Comparison of ENCODE assay signal across 1 cellular context in the genomic region with DNA sequence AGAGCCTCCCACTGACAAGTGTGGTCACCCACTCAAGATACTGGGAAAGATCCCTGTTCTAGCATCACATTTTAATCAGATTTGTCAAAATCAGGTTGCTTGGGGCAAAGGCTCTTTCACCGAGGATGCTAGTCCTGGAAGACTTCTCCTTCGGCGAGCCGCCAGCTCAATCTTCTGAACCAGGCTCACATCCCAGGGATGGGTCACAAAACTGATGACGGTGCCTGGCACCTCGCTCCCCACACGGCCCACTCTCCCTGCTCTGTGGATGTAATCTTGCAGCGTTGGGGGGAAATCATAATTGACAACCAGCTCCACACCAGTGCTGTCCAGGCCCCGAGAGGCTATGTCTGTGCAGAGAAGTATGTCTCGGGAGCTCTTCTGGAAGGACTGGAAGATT.
TF ChIP-seq lines count a peak whose summit lies in the region.

No MANE protein-coding gene starts in this region.

TF ChIP-seq in H1, 55 proteins besides CTCF, POLR2A, EP300 and RAD21:
- TF ChIP-seq TAF7 (optimal IDR thresholded peaks at IDR 0.05; ENCODE audit: borderline replicate concordance, low read depth, low read length) (no peak), CHD1 (IDR thresholded peaks at IDR 0.05; ENCODE audit: low read depth, low read length) (no peak), KDM4A (IDR thresholded peaks at IDR 0.05; ENCODE audit: low read depth, low read length, severe bottlenecking) (no peak), CEBPB (IDR thresholded peaks at IDR 0.05; ENCODE audit: low read depth, low read length) (no peak), FOSL1 (IDR thresholded peaks at IDR 0.05; ENCODE audit: insufficient read depth, low read depth, low read length) (no peak), JUN (IDR thresholded peaks at IDR 0.05; ENCODE audit: low read depth, low read length) (no peak), BRCA1 (IDR thresholded peaks at IDR 0.05; ENCODE audit: low read depth, low read length) (no peak), SAP30 (IDR thresholded peaks at IDR 0.05; ENCODE audit: insufficient read depth, insufficient replicate concordance, low read length) (no peak), GABPA (IDR thresholded peaks at IDR 0.05; ENCODE audit: borderline replicate concordance, insufficient read depth, low read length) (no peak), HDAC6 (IDR thresholded peaks at IDR 0.05; ENCODE audit: low read depth, low read length) (no peak), YY1 (IDR thresholded peaks at IDR 0.05; ENCODE audit: low read depth, low read length) (no peak)
